In genomic region chr1:75632350-75632949, GRCh38 we compare ENCODE assay signal across 8 cellular contexts. TPM values are rescaled to one million over a fixed set of nuclear protein-coding genes. Genes with fewer than 3 reads are reported as not detected.
DNase-seq lines count a peak whose midpoint lies in the region; ATAC-seq and TF ChIP-seq lines count a peak whose summit lies in the region.

No MANE protein-coding gene starts in this region.

- no peak overlapping the region for H3K27ac Mint-ChIP-seq in activated naive CD8-positive, alpha-beta T cell treated with anti-CD3 and anti-CD28 coated beads, Interleukin-2, amount 50 U/mL, for 24 hours

- TF ChIP-seq CTCF in RWPE2 (IDR thresholded peaks at IDR 0.05; ENCODE audit: poor library complexity, severe bottlenecking) (peak; percentile 83), fibroblast of the aortic adventitia (IDR thresholded peaks at IDR 0.05; ENCODE audit: insufficient read depth, low read length) (peak; percentile 86), gastrocnemius medialis (IDR thresholded peaks at IDR 0.05 in 4 of 5, conservative IDR thresholded peaks at IDR 0.05 in 1 of 5) (peak; percentile 15 to 60 (median 39))

- TF ChIP-seq POLR2A in gastrocnemius medialis (IDR thresholded peaks at IDR 0.05): no peak

- no peak overlapping the region for H3K4me3 Mint-ChIP-seq in activated naive CD8-positive, alpha-beta T cell treated with anti-CD3 and anti-CD28 coated beads, Interleukin-2, amount 50 U/mL, for 24 hours

- no peaks in the 10 kb centered on the region for H3K9me3 ChIP-seq in RWPE2 (ENCODE audit: severe bottlenecking)
- no peaks in the 10 kb centered on the region for H3K9me3 ChIP-seq in gastrocnemius medialis

- no peaks in the 10 kb centered on the region for H3K4me1 Mint-ChIP-seq in activated naive CD8-positive, alpha-beta T cell treated with anti-CD3 and anti-CD28 coated beads, Interleukin-2, amount 50 U/mL, for 24 hours

- no peaks in the 10 kb centered on the region for H3K9me3 Mint-ChIP-seq in activated naive CD8-positive, alpha-beta T cell treated with anti-CD3 and anti-CD28 coated beads, Interleukin-2, amount 50 U/mL, for 24 hours

- no peaks in the 10 kb centered on the region for H3K36me3 ChIP-seq in RWPE2 (ENCODE audit: low read depth)
- H3K36me3 ChIP-seq in gastrocnemius medialis: no peaks in the 10 kb centered on the region

- peak; percentile 93 for ATAC-seq in GM18909 (IDR thresholded peaks at IDR 0.05; ENCODE audit: poor library complexity, unreplicated experiment)
- ATAC-seq in HG03521 (IDR thresholded peaks at IDR 0.05; ENCODE audit: unreplicated experiment): peak; percentile 70
- peak; percentile 61 for ATAC-seq in RWPE2 (ENCODE audit: low read depth)
- ATAC-seq in gastrocnemius medialis: no peak
- ATAC-seq in sciatic nerve: no peak
- no peak for ATAC-seq in activated naive CD8-positive, alpha-beta T cell treated with anti-CD3 and anti-CD28 coated beads, Interleukin-2, amount 50 U/mL, for 24 hours

- in situ Hi-C loops in gastrocnemius medialis (cut with MboI; ENCODE audit: low sequenced_read_pairs in 4 of 4): loop anchor here in 2 of 4 donors (10.0 to 25.0 kb wide), 2 partner anchors 368 to 395 kb away; no protein-coding TSS in a partner anchor

- H3K27me3 ChIP-seq in RWPE2 (ENCODE audit: insufficient read depth, poor library complexity, severe bottlenecking) (peaks cover 18% of the 10 kb centered on the region), gastrocnemius medialis (no peaks in the 10 kb centered on the region)

- no peaks in the 10 kb centered on the region for H3K36me3 Mint-ChIP-seq in activated naive CD8-positive, alpha-beta T cell treated with anti-CD3 and anti-CD28 coated beads, Interleukin-2, amount 50 U/mL, for 24 hours (ENCODE audit: low read depth)

- no peak overlapping the region for H3K27ac ChIP-seq in RWPE2 (ENCODE audit: poor library complexity, severe bottlenecking)
- no peak overlapping the region for H3K27ac ChIP-seq in gastrocnemius medialis

- intact Hi-C loops in gastrocnemius medialis (cut with DNase I; ENCODE audit: low total_unique reads) (loop anchor here (10.0 kb wide), 1 partner anchor 368 kb away; no protein-coding TSS in a partner anchor), sciatic nerve (cut with DNase I) (no loop called here)

- H3K4me1 ChIP-seq in RWPE2 (ENCODE audit: insufficient read depth, poor library complexity, severe bottlenecking): peaks cover 3% of the 10 kb centered on the region
- no peaks in the 10 kb centered on the region for H3K4me1 ChIP-seq in gastrocnemius medialis

- peak; percentile 42 for DNase-seq in COLO829 (ENCODE audit: low spot score)
- DNase-seq in RWPE2 (ENCODE audit: low spot score): no peak
- DNase-seq in fibroblast of the aortic adventitia (ENCODE audit: low read depth): peak; percentile 60
- no peak for DNase-seq in gastrocnemius medialis
- DNase-seq in sciatic nerve (ENCODE audit: low spot score): no peak
- DNase-seq in activated naive CD8-positive, alpha-beta T cell treated with anti-CD3 and anti-CD28 coated beads, Interleukin-2, amount 50 U/mL, for 24 hours: no peak

- no peak overlapping the region for H3K4me3 ChIP-seq in RWPE2 (ENCODE audit: severe bottlenecking)
- H3K4me3 ChIP-seq in fibroblast of the aortic adventitia (ENCODE audit: low read depth, low read length): no peak overlapping the region
- H3K4me3 ChIP-seq in gastrocnemius medialis: no peak overlapping the region

- peaks cover 12% of the 10 kb centered on the region for H3K27me3 Mint-ChIP-seq in activated naive CD8-positive, alpha-beta T cell treated with anti-CD3 and anti-CD28 coated beads, Interleukin-2, amount 50 U/mL, for 24 hours

RNA-seq across cellular contexts. Expression of gene SLC44A5, which starts 21.5 kb away (rescaled TPM):
- total RNA-seq in fibroblast of the aortic adventitia (ENCODE audit: low replicate concordance) (0.45 TPM in 1 of 2 replicates, not detected in the other), gastrocnemius medialis (under 1 TPM in 2 of 4 donors, not detected in 2; 0.15 to 0.58 TPM), sciatic nerve (0.31 TPM)

Comparison
In these comparisons a context has a peak if more than half of its experiments do, and no peak if none do; other contexts are left out.
1. DNase-seq: peak in COLO829 (single experiment) and fibroblast of the aortic adventitia (single experiment); none in RWPE2 (single experiment), gastrocnemius medialis (0 of 2), sciatic nerve (single experiment) and activated naive CD8-positive, alpha-beta T cell treated with anti-CD3 and anti-CD28 coated beads, Interleukin-2, amount 50 U/mL, for 24 hours (single experiment).
2. ATAC-seq: peak in GM18909 (single experiment), HG03521 (single experiment) and RWPE2 (single experiment); none in gastrocnemius medialis (0 of 2), sciatic nerve (single experiment) and activated naive CD8-positive, alpha-beta T cell treated with anti-CD3 and anti-CD28 coated beads, Interleukin-2, amount 50 U/mL, for 24 hours (single experiment).
3. Peak in every context shown above with its lines, with median percentiles within 50 percentile points of each other: CTCF ChIP-seq.